Comparison of ENCODE assay signal across 16 cellular contexts in the genomic region with DNA sequence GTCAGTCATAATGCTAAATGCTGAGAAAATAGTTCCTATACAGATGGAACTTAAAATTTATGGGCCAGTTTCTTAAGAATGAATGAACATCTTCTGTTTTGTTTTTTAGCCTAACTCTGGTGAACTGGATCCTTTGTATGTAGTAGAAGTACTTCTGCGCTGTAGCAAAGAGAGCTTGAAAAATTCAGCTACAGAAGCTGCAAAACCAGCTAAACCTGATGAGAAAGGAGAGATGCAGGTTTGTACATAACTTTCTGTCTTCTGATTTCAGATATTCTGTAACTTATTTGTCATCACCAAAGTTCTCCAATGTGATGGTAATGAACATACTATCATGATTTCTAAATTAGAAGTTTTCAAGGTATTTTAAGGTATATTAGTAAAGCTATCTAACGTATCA.
DNase-seq lines count a peak whose midpoint lies in the region; ATAC-seq, FAIRE-seq and TF ChIP-seq lines count a peak whose summit lies in the region.
"Had no signal": no experiment of that assay in that cellular context is flagged by ENCODE, and none has a peak within 500 bp of the region (broad histone marks: within the 10 kb centered on the region; RNA-seq: fewer than 3 reads in every experiment).

No MANE protein-coding gene starts in this region.

- no peak for TF ChIP-seq CTCF in VCaP (conservative IDR thresholded peaks at IDR 0.05)
- TF ChIP-seq CTCF in prostate gland (IDR thresholded peaks at IDR 0.05) = no peak

- peaks cover 24% of the 10 kb centered on the region for H3K4me1 Mint-ChIP-seq in activated naive CD4-positive, alpha-beta T cell treated with anti-CD3 and anti-CD28 coated beads, Interleukin-2, amount 50 U/mL, for 24 hours

- peaks cover 7% of the 10 kb centered on the region for H3K9me3 Mint-ChIP-seq in activated naive CD4-positive, alpha-beta T cell treated with anti-CD3 and anti-CD28 coated beads, Interleukin-2, amount 50 U/mL, for 24 hours
- H3K9me3 Mint-ChIP-seq in activated naive CD4-positive, alpha-beta T cell treated with anti-CD3 and anti-CD28 coated beads, Interleukin-2, amount 50 U/mL, for 72 hours = peaks cover 0 to 5% of the 10 kb centered on the region in 2 donors

- no peak for DNase-seq in activated naive CD4-positive, alpha-beta T cell treated with anti-CD3 and anti-CD28 coated beads, Interleukin-2, amount 50 U/mL, for 72 hours (ENCODE audit: low spot score in 2 of 2)
- DNase-seq in frontal cortex (ENCODE audit: low spot score in 2 of 2) (no peak), prostate gland (ENCODE audit: low spot score) (peak; percentile 32), NCI-H446 treated with DMSO at 0.1 percent for 48 hours (lab: John Stamatoyannopoulos, UW) (no peak)
- DNase-seq in stimulated activated CD4-positive, alpha-beta T cell treated with anti-CD3 and anti-CD28 coated beads, Interleukin-2, amount 100 ng/mL, for 24 hours = no peak
- DNase-seq: AML-193; CD8-positive, alpha-beta memory T cell; DMS79; EL had no signal

- H3K27me3 Mint-ChIP-seq in activated naive CD4-positive, alpha-beta T cell treated with anti-CD3 and anti-CD28 coated beads, Interleukin-2, amount 50 U/mL, for 24 hours = no peaks in the 10 kb centered on the region
- H3K27me3 Mint-ChIP-seq: CD8-positive, alpha-beta memory T cell had no signal

- H3K4me3 ChIP-seq in prostate gland = no peak overlapping the region
- H3K4me3 ChIP-seq: BLaER1, HAP-1 had no signal

- intact Hi-C loops in prostate gland (cut with DNase I) = no loop called here

- TF ChIP-seq POLR2A in prostate gland (IDR thresholded peaks at IDR 0.05) = no peak

- 62% methylated on average over 2 of the region's 2 CpGs for WGBS in prostate gland

- H3K27me3 ChIP-seq in prostate gland (replicated peaks; ENCODE audit: insufficient read depth) = no peaks in the 10 kb centered on the region
- H3K27me3 ChIP-seq: BLaER1 had no signal

- peaks cover 53% of the 10 kb centered on the region for H3K36me3 Mint-ChIP-seq in activated naive CD4-positive, alpha-beta T cell treated with anti-CD3 and anti-CD28 coated beads, Interleukin-2, amount 50 U/mL, for 24 hours
- peaks cover 29 to 73% of the 10 kb centered on the region in 2 donors for H3K36me3 Mint-ChIP-seq in activated naive CD4-positive, alpha-beta T cell treated with anti-CD3 and anti-CD28 coated beads, Interleukin-2, amount 50 U/mL, for 72 hours

- H3K27ac Mint-ChIP-seq in activated naive CD4-positive, alpha-beta T cell treated with anti-CD3 and anti-CD28 coated beads, Interleukin-2, amount 50 U/mL, for 24 hours = peak overlapping the region; percentile 23
- H3K27ac Mint-ChIP-seq in activated naive CD4-positive, alpha-beta T cell treated with anti-CD3 and anti-CD28 coated beads, Interleukin-2, amount 50 U/mL, for 72 hours = no peak overlapping the region
- H3K27ac Mint-ChIP-seq: CD8-positive, alpha-beta memory T cell had no signal

- H3K27ac ChIP-seq in VCaP (peak overlapping the region; percentile 25), prostate gland (peak overlapping the region in 1 of 2 donors; percentile 18)
- H3K27ac ChIP-seq: 22Rv1, BLaER1 had no signal

- no peaks in the 10 kb centered on the region for H3K36me3 ChIP-seq in prostate gland

- H3K4me1 ChIP-seq in prostate gland (replicated peaks) = no peaks in the 10 kb centered on the region
- H3K4me1 ChIP-seq: BLaER1, HAP-1 had no signal

- peak; percentile 44 for FAIRE-seq in frontal cortex (lab: Jason Lieb, UNC)
- FAIRE-seq: H1 had no signal

- no peak for ATAC-seq in activated naive CD4-positive, alpha-beta T cell treated with anti-CD3 and anti-CD28 coated beads, Interleukin-2, amount 50 U/mL, for 72 hours
- no peak for ATAC-seq in HG03095 (IDR thresholded peaks at IDR 0.05; ENCODE audit: unreplicated experiment)

- no peaks in the 10 kb centered on the region for H3K9me3 ChIP-seq in prostate gland
- H3K9me3 ChIP-seq: HAP-1 had no signal

- no peak overlapping the region for H3K4me3 Mint-ChIP-seq in activated naive CD4-positive, alpha-beta T cell treated with anti-CD3 and anti-CD28 coated beads, Interleukin-2, amount 50 U/mL, for 24 hours
- H3K4me3 Mint-ChIP-seq: CD8-positive, alpha-beta memory T cell had no signal
